ENCODE assay signal across 1 cellular context in the genomic region with DNA sequence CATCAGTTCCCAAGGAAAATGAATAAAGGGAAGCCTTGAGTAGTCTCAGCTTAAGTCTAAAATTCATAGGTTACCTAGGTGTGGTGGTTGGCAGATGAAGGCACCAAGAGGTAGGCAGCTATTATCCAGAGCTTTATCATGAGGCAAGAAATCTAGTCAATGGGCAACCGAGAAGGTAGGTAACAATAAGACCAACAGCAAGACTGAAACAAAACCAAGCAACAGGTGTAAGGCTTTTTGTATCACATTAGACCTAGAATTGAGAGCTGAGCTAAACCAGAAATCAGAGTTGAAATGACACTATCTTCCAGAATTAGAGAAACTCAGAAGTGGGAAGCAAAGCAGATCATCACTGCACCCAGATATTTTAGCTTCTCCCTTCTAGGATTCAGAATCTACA.
TF ChIP-seq lines count a peak whose summit lies in the region.

No MANE protein-coding gene starts in this region.

TF ChIP-seq in GM23338, 12 proteins besides CTCF, POLR2A, EP300 and RAD21 (continued from another document):
- TF ChIP-seq STAT1 (IDR thresholded peaks at IDR 0.05; ENCODE audit: unreplicated experiment) (no peak), CREB1 (CRISPR knock-in tag; IDR thresholded peaks at IDR 0.05; ENCODE audit: low read depth) (no peak), ZNF114 (CRISPR knock-in tag; IDR thresholded peaks at IDR 0.05) (no peak), EZH2 (IDR thresholded peaks at IDR 0.05; ENCODE audit: low read depth, unreplicated experiment) (no peak), POLR2AphosphoS5 (IDR thresholded peaks at IDR 0.05; ENCODE audit: low read depth) (no peak), ZNF331 (CRISPR knock-in tag; IDR thresholded peaks at IDR 0.05; ENCODE audit: low read depth) (no peak)
- TF ChIP-seq, protein P1, sequence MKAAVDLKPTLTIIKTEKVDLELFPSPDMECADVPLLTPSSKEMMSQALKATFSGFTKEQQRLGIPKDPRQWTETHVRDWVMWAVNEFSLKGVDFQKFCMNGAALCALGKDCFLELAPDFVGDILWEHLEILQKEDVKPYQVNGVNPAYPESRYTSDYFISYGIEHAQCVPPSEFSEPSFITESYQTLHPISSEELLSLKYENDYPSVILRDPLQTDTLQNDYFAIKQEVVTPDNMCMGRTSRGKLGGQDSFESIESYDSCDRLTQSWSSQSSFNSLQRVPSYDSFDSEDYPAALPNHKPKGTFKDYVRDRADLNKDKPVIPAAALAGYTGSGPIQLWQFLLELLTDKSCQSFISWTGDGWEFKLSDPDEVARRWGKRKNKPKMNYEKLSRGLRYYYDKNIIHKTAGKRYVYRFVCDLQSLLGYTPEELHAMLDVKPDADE (IDR thresholded peaks at IDR 0.05): no peak
